ENCODE assay signal across 28 cellular contexts in the genomic region with DNA sequence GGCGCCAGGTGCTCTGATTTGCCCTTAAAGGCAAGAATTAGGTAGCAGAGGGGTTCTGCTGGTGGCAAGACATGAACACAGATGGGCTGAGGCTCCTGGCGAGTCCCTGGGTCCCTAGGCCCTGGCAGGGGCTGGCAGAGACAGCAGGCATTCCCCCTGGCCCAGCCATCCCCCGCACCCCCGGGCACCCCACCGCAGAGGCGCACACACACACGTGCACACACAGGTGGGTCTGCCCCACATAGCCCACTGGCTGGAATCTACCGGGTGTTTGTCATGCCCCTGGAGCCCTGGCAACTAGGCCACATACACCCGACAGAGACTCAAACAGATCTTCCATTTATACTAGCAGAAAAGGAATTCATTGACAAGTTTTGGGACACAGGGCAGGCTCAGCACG.
"Had no signal": no experiment of that assay in that cellular context is flagged by ENCODE, and none has a peak within 500 bp of the region (broad histone marks: within the 10 kb centered on the region; RNA-seq: fewer than 3 reads in every experiment).

No MANE protein-coding gene starts in this region.

- H3K4me3 Mint-ChIP-seq: dendritic cell treated with granulocyte-macrophage colony-stimulating factor and Interleukin-4, amounts not matched to agents 40 ng/mL and 50 ng/mL, for 4 days; mesothelial cell of epicardium; natural killer cell treated with Interleukin-12 subunit alpha and Interleukin-12 subunit beta and Interleukin-15 and Interleukin-18, amount 100 ng/mL, for 72 hours; stimulated activated effector memory CD8-positive, alpha-beta T cell treated with anti-CD3 and anti-CD28 coated beads, Interleukin-12 subunit alpha, Interleukin-12 subunit beta, amount 100 ng/mL, for 72 hours had no signal

- H3K4me1 ChIP-seq: colonic mucosa, foreskin keratinocyte, pancreas, thyroid gland had no signal

- H3K27ac ChIP-seq: colonic mucosa, esophagus muscularis mucosa, foreskin keratinocyte, heart left ventricle, hepatocyte, left lung, pancreas, stomach, thyroid gland had no signal

- H2AFZ ChIP-seq: hepatocyte had no signal

- H3K27me3 ChIP-seq: colonic mucosa, esophagus muscularis mucosa, foreskin keratinocyte, gastroesophageal sphincter, heart left ventricle, hepatocyte, pancreas, thyroid gland, vagina had no signal

- H3K27ac Mint-ChIP-seq: dendritic cell treated with granulocyte-macrophage colony-stimulating factor and Interleukin-4, amounts not matched to agents 40 ng/mL and 50 ng/mL, for 4 days; mesothelial cell of epicardium; natural killer cell treated with Interleukin-12 subunit alpha and Interleukin-12 subunit beta and Interleukin-15 and Interleukin-18, amount 100 ng/mL, for 72 hours; stimulated activated effector memory CD8-positive, alpha-beta T cell treated with anti-CD3 and anti-CD28 coated beads, Interleukin-12 subunit alpha, Interleukin-12 subunit beta, amount 100 ng/mL, for 72 hours had no signal

- H3K9me3 Mint-ChIP-seq: dendritic cell treated with granulocyte-macrophage colony-stimulating factor and Interleukin-4, amounts not matched to agents 40 ng/mL and 50 ng/mL, for 4 days; mesothelial cell of epicardium; naive B cell; natural killer cell treated with Interleukin-12 subunit alpha and Interleukin-12 subunit beta and Interleukin-15 and Interleukin-18, amount 100 ng/mL, for 72 hours; stimulated activated effector memory CD8-positive, alpha-beta T cell treated with anti-CD3 and anti-CD28 coated beads, Interleukin-12 subunit alpha, Interleukin-12 subunit beta, amount 100 ng/mL, for 72 hours had no signal

- H3K4me3 ChIP-seq: colonic mucosa, esophagus muscularis mucosa, heart left ventricle, hepatocyte, left lung, mucosa of descending colon, pancreas, stomach, thyroid gland, vagina had no signal

- H3K9me3 ChIP-seq: colonic mucosa, esophagus muscularis mucosa, gastroesophageal sphincter, heart left ventricle, left lung, mucosa of descending colon, pancreas, stomach, thyroid gland, vagina had no signal

- H3K4me1 Mint-ChIP-seq: stimulated activated effector memory CD8-positive, alpha-beta T cell treated with anti-CD3 and anti-CD28 coated beads, Interleukin-12 subunit alpha, Interleukin-12 subunit beta, amount 100 ng/mL, for 72 hours had no signal

- H3K36me3 ChIP-seq: colonic mucosa, left lung, pancreas, stomach, thyroid gland, vagina had no signal

- DNase-seq: effector CD8-positive, alpha-beta T cell; foreskin keratinocyte; left cardiac atrium; left lung; mesenchymal stem cell; naive B cell; occipital lobe; retina; small intestine; stimulated activated CD4-positive, alpha-beta T cell treated with anti-CD3 and anti-CD28 coated beads, Interleukin-12 subunit alpha, Interleukin-12 subunit beta, amount 100 ng/mL, for 4 hours; stimulated activated CD4-positive, alpha-beta T cell treated with anti-CD3 and anti-CD28 coated beads, Interleukin-2, amount 100 ng/mL, for 24 hours; stimulated activated CD4-positive, alpha-beta T cell treated with anti-CD3 and anti-CD28 coated beads, Interleukin-4, amount 100 ng/mL, for 24 hours; stimulated activated naive CD4-positive, alpha-beta T cell treated with Interleukin-2 at 50 U/mL for 16 hours; stomach; thyroid gland; trophoblast cell had no signal

- ATAC-seq: foreskin keratinocyte; gastroesophageal sphincter; natural killer cell treated with Interleukin-12 subunit alpha and Interleukin-12 subunit beta and Interleukin-15 and Interleukin-18, amount 100 ng/mL, for 72 hours; pancreas; stimulated activated effector memory CD8-positive, alpha-beta T cell treated with anti-CD3 and anti-CD28 coated beads, Interleukin-12 subunit alpha, Interleukin-12 subunit beta, amount 100 ng/mL, for 72 hours had no signal

- H3K36me3 Mint-ChIP-seq: naive B cell; natural killer cell treated with Interleukin-12 subunit alpha and Interleukin-12 subunit beta and Interleukin-15 and Interleukin-18, amount 100 ng/mL, for 72 hours; stimulated activated effector memory CD8-positive, alpha-beta T cell treated with anti-CD3 and anti-CD28 coated beads, Interleukin-12 subunit alpha, Interleukin-12 subunit beta, amount 100 ng/mL, for 72 hours had no signal

- H3K79me2 ChIP-seq: hepatocyte had no signal
